ENCODE assay signal across 1 cellular context in genomic region chr11:65563606-65564005, GRCh38.
TF ChIP-seq lines count a peak whose summit lies in the region.

No MANE protein-coding gene starts in this region.

TF ChIP-seq in GM12891, 5 proteins besides CTCF, POLR2A, EP300 and RAD21:
- TF ChIP-seq POLR2AphosphoS5 (IDR thresholded peaks at IDR 0.05; ENCODE audit: low read depth, low read length) (no peak), SPI1 (IDR thresholded peaks at IDR 0.05; ENCODE audit: low read depth, low read length) (no peak), PAX5 (IDR thresholded peaks at IDR 0.05; ENCODE audit: insufficient read depth, low read length, severe bottlenecking) (no peak), TAF1 (IDR thresholded peaks at IDR 0.05; ENCODE audit: low read depth, low read length) (no peak), POU2F2 (IDR thresholded peaks at IDR 0.05; ENCODE audit: low read depth, low read length) (no peak)
